Comparison of ENCODE assay signal across 9 cellular contexts in the genomic region with DNA sequence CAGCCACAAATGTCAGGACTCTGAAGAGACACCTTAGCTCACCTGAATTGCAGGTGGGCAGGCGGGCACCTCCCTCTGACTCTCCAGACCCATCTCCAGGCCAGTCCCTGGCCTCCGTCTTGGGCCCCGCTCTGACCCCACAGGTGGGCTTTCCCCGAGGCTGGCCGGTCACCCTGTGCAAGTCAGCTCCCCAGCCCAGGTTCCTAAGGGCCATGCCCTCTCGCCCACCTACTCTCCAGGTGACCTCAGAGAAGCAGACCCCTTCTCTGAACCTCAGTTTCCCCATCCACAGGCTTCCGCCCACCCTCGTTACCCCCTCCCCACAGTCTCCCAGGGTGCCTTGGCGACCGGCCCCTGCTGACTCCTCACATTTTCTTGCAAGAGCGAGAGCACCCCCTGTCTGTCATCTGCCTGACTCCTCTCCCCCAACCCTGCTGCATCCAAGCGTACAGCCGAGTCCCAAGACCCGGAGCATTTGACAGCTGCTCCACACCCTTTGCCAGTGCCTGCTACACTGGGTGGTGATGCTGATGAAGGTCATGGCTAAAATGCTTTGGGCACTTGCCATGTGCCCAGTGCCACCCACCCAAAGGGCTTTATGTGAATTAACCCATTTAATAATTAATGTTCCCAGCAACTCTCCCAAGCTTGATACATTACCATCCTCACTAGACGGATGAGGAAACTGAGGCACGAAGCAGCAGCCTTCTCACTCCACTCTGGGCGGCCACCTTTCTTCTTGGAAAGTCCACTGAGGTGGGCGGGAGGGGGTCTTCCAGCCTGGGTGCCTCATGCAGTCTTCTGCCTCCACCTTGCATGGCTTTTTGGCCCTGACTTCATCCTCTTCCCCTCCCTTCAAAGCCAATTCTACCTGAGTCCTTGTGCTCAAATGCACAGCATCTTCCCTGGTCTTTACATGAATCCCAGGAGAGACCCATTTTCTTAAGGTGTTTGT. TPM values are rescaled to one million over a fixed set of nuclear protein-coding genes. Genes with fewer than 3 reads are reported as not detected.
DNase-seq lines count a peak whose midpoint lies in the region; ATAC-seq lines count a peak whose summit lies in the region.
"Had no signal": no experiment of that assay in that cellular context is flagged by ENCODE, and none has a peak within 500 bp of the region (broad histone marks: within the 10 kb centered on the region; RNA-seq: fewer than 3 reads in every experiment).

No MANE protein-coding gene starts in this region.

- DNase-seq in ELR (ENCODE audit: low read depth) (peak; percentile 43), NCI-H460 (ENCODE audit: extremely low read depth, low read depth) (peak; percentile 55), fibroblast of peridontal ligament (ENCODE audit: extremely low read depth) (peak; percentile 58), posterior cingulate gyrus (peak in 8 of 10 donors; percentile 33 to 89 (median 58)), GM03348 (ENCODE audit: low spot score) (no peak), T-helper 1 cell (no peak), A172 (ENCODE audit: low spot score) (no peak)

- no peak for ATAC-seq in GM19395 (IDR thresholded peaks at IDR 0.05; ENCODE audit: unreplicated experiment)

- intact Hi-C loops in posterior cingulate gyrus (cut with DNase I), result loop anchor here (1.0 kb wide), 2 partner anchors 117 to 189 kb away; a partner anchor contains a TSS

RNA-seq across cellular contexts. Expression of a gene that starts 51.1 kb away (rescaled TPM):
- not detected in 2 replicates for total RNA-seq in NCI-H460 (2014; rRNA removed; shearing (Covaris generic))
- polyA plus RNA-seq in NCI-H460 (2014; cell fraction: nucleus; rRNA removed), result not detected in 2 replicates
- total RNA-seq in A172 (2014; rRNA removed; shearing (Covaris generic)), result not detected in 2 replicates
- total RNA-seq: activated naive CD4-positive, alpha-beta T cell treated with anti-CD3 and anti-CD28 coated beads, Interleukin-2, amount 50 U/mL, for 72 hours had no signal

RNA-seq across cellular contexts. Expression of a gene that starts 57.8 kb away (rescaled TPM):
- not detected in 2 replicates for total RNA-seq in NCI-H460 (2014; rRNA removed; shearing (Covaris generic))
- polyA plus RNA-seq in NCI-H460 (2014; cell fraction: nucleus; rRNA removed), result not detected in 2 replicates
- total RNA-seq in A172 (2014; rRNA removed; shearing (Covaris generic)), result not detected in 2 replicates
- total RNA-seq: activated naive CD4-positive, alpha-beta T cell treated with anti-CD3 and anti-CD28 coated beads, Interleukin-2, amount 50 U/mL, for 72 hours had no signal

Comparison
In these comparisons a context has a peak if more than half of its experiments do, and no peak if none do; other contexts are left out.
1. DNase-seq: peak in ELR (single experiment), NCI-H460 (single experiment), fibroblast of peridontal ligament (single experiment) and posterior cingulate gyrus (8 of 10); none in GM03348 (single experiment), T-helper 1 cell (0 of 5) and A172 (single experiment).